8 cellular contexts compared by ENCODE assay signal in the genomic region with DNA sequence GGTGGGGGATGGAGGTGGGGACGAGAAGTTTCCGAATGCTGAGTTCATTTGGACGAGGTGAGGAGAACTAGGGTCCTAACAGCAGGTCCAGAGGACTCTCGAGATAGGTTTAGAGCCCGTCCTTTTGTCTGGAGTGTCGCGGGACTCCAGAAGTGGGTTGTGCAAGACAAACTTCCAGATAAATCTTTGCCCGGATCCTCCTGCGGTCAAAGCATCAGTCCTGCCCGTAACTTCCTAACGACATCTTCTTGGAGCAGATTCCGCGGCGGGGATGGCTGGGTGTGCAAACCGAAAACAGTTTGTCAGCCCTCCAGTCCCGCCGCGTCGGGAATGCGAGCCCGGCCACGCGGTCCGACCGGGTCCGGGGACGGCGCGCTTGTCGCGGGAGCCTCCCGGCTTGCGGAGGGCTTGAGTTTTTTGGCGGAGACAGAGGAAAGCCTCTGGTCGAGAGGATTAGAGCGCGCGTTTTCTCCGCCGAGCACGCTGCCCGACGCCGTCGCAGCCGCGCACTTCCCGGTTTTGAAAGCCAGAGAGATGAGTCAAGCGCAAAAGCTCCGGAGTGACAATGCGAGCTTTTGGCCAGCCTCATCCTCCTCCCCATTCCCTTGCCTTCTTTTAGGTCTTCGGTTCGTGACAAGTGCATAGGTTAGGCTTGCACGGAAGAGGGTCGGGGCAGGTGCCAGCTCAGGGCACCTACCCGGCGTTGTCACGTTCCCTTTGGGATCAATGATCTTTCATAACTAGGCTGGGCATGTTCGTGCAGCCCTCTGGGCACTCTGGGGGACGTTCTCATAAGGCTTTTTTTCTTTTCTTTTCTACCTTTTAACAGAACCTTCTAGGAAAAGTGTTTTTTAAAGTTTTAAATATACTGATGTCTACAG.
DNase-seq lines count a peak whose midpoint lies in the region; ATAC-seq, FAIRE-seq and TF ChIP-seq lines count a peak whose summit lies in the region.

No MANE protein-coding gene starts in this region.

- no peaks in the 10 kb centered on the region for H3K9me3 ChIP-seq in RWPE2 (ENCODE audit: severe bottlenecking)
- no peaks in the 10 kb centered on the region for H3K9me3 ChIP-seq in pancreas

- intact Hi-C loops in pancreas (cut with DNase I), result no loop called here

- DNase-seq in AG10803 (ENCODE audit: low read depth) (peak; percentile 91), H7 (peak; percentile 77), RWPE2 (ENCODE audit: low spot score) (no peak), glutamatergic neuron (peak; percentile 59), pancreas (peak in 3 of 6 donors; percentile 47 to 75 (median 61)), NCI-H446 (lab: John Stamatoyannopoulos, UW) (no peak), NCI-H1048 (lab: John Stamatoyannopoulos, UW) (no peak)

- H3K4me1 ChIP-seq in RWPE2 (ENCODE audit: insufficient read depth, poor library complexity, severe bottlenecking) (peaks cover 13% of the 10 kb centered on the region), pancreas (peaks cover 0 to 7% (median 0%) of the 10 kb centered on the region in 3 donors)

- H3K27ac Mint-ChIP-seq in activated naive CD4-positive, alpha-beta T cell treated with anti-CD3 and anti-CD28 coated beads, Interleukin-2, amount 50 U/mL, for 24 hours, result peak overlapping the region; percentile 15
- H3K27ac Mint-ChIP-seq in glutamatergic neuron (ENCODE audit: unreplicated experiment), result no peak overlapping the region

- WGBS in pancreas, 2 donors, result 2 to 3% methylated on average over 60 of the region's 60 CpGs

- peaks cover 31% of the 10 kb centered on the region for H3K4me1 Mint-ChIP-seq in activated naive CD4-positive, alpha-beta T cell treated with anti-CD3 and anti-CD28 coated beads, Interleukin-2, amount 50 U/mL, for 24 hours
- peaks cover 3% of the 10 kb centered on the region for H3K4me1 Mint-ChIP-seq in glutamatergic neuron (ENCODE audit: low read depth, unreplicated experiment)

- H3K27me3 ChIP-seq in H7 (ENCODE audit: control insufficient read depth, insufficient read depth, low read length) (peaks cover 82% of the 10 kb centered on the region), RWPE2 (ENCODE audit: insufficient read depth, poor library complexity, severe bottlenecking) (no peaks in the 10 kb centered on the region), pancreas (peaks cover 0 to 61% (median 9%) of the 10 kb centered on the region in 4 donors)

- H3K27ac ChIP-seq in RWPE2 (ENCODE audit: poor library complexity, severe bottlenecking) (peak overlapping the region; percentile 21), pancreas (peak overlapping the region in 3 of 4 donors; percentile 6 to 68 (median 63))

- peak; percentile 58 for ATAC-seq in RWPE2 (ENCODE audit: low read depth)
- ATAC-seq in pancreas, result peak in 2 of 4 donors; percentile 11 to 33

- H3K4me3 Mint-ChIP-seq in activated naive CD4-positive, alpha-beta T cell treated with anti-CD3 and anti-CD28 coated beads, Interleukin-2, amount 50 U/mL, for 24 hours, result peak overlapping the region; percentile 95
- peak overlapping the region; percentile 84 for H3K4me3 Mint-ChIP-seq in glutamatergic neuron (ENCODE audit: unreplicated experiment)

- H3K36me3 ChIP-seq in H7 (replicated peaks; ENCODE audit: control insufficient read depth, insufficient read depth, low read length) (no peaks in the 10 kb centered on the region), RWPE2 (ENCODE audit: low read depth) (no peaks in the 10 kb centered on the region), pancreas (no peaks in the 10 kb centered on the region)

- H3K4me3 ChIP-seq in AG10803 (ENCODE audit: low read length) (peak overlapping the region; percentile 82), H7 (ENCODE audit: insufficient read depth, low read depth, low read length) (peak overlapping the region; percentile 52), RWPE2 (ENCODE audit: severe bottlenecking) (peak overlapping the region; percentile 60), pancreas (peak overlapping the region; percentile 29 to 55 (median 36))

- TF ChIP-seq CTCF in AG10803 (conservative IDR thresholded peaks at IDR 0.05; ENCODE audit: low read length) (no peak), RWPE2 (IDR thresholded peaks at IDR 0.05; ENCODE audit: poor library complexity, severe bottlenecking) (no peak), glutamatergic neuron (IDR thresholded peaks at IDR 0.05; ENCODE audit: partially characterized antibody, unreplicated experiment) (no peak), pancreas (IDR thresholded peaks at IDR 0.05) (no peak)

- peaks cover 54% of the 10 kb centered on the region for H3K27me3 Mint-ChIP-seq in activated naive CD4-positive, alpha-beta T cell treated with anti-CD3 and anti-CD28 coated beads, Interleukin-2, amount 50 U/mL, for 24 hours
- H3K27me3 Mint-ChIP-seq in glutamatergic neuron (ENCODE audit: unreplicated experiment), result peaks cover 7% of the 10 kb centered on the region

- H3K9me3 Mint-ChIP-seq in activated naive CD4-positive, alpha-beta T cell treated with anti-CD3 and anti-CD28 coated beads, Interleukin-2, amount 50 U/mL, for 24 hours, result no peaks in the 10 kb centered on the region
- H3K9me3 Mint-ChIP-seq in glutamatergic neuron (ENCODE audit: unreplicated experiment), result peaks cover 2% of the 10 kb centered on the region

- no peaks in the 10 kb centered on the region for H3K36me3 Mint-ChIP-seq in activated naive CD4-positive, alpha-beta T cell treated with anti-CD3 and anti-CD28 coated beads, Interleukin-2, amount 50 U/mL, for 24 hours
- no peaks in the 10 kb centered on the region for H3K36me3 Mint-ChIP-seq in glutamatergic neuron (ENCODE audit: unreplicated experiment)

- FAIRE-seq in pancreas (lab: Jason Lieb, UNC), result no peak

Comparison
In these comparisons a context has a peak if more than half of its experiments do, and no peak if none do; other contexts are left out.
1. DNase-seq: peak in AG10803 (single experiment), H7 (single experiment) and glutamatergic neuron (single experiment); none in RWPE2 (single experiment), NCI-H446 (0 of 2) and NCI-H1048 (single experiment).
2. Peak in every context shown above with its lines, with median percentiles within 50 percentile points of each other: H3K4me3 ChIP-seq.